In the genomic region with DNA sequence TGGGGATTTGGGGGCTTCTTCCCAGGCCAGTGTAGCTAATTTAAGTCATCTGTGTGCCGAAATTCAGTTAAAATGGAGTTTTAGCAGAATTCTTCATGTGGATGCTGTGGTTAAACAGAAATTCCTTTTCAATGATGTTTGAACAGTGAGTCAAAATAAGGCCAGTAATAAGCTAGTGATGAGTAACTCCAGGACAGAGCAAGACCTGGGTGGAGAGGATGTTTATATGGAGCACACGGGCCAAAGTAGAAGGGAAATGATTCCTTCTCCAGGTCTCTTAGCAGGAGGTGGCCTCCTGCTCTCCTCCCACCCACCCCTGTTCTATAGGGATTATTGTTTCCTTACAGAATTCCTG, we compare ENCODE assay signal across 1 cellular context.
TF ChIP-seq lines count a peak whose summit lies in the region.

No MANE protein-coding gene starts in this region.

TF ChIP-seq in endothelial cell of umbilical vein, 7 proteins besides CTCF, POLR2A, EP300 and RAD21:
- TF ChIP-seq POLR2AphosphoS5 (IDR thresholded peaks at IDR 0.05; ENCODE audit: insufficient read depth, low read depth, low read length) (peak; percentile 91), MYC (IDR thresholded peaks at IDR 0.05; ENCODE audit: low read depth, low read length) (no peak), GATA2 (IDR thresholded peaks at IDR 0.05; ENCODE audit: insufficient read depth, insufficient read length, low read depth, low read length) (peak; percentile 52), FOS (IDR thresholded peaks at IDR 0.05; ENCODE audit: borderline replicate concordance, insufficient read depth, low read length) (peak; percentile 98), JUN (IDR thresholded peaks at IDR 0.05; ENCODE audit: borderline replicate concordance, insufficient read depth, insufficient read length, low read depth) (peak; percentile 66), EZH2 (IDR thresholded peaks at IDR 0.05; ENCODE audit: borderline replicate concordance, low read depth, low read length, severe bottlenecking) (no peak)
- TF ChIP-seq, protein P1, sequence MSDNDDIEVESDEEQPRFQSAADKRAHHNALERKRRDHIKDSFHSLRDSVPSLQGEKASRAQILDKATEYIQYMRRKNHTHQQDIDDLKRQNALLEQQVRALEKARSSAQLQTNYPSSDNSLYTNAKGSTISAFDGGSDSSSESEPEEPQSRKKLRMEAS (IDR thresholded peaks at IDR 0.05; ENCODE audit: insufficient read depth, insufficient read length), result no peak
